12 cellular contexts compared by ENCODE assay signal in genomic region chr3:170277833-170278586, GRCh38. TPM values are rescaled to one million over a fixed set of nuclear protein-coding genes. Genes with fewer than 3 reads are reported as not detected.
DNase-seq lines count a peak whose midpoint lies in the region; ATAC-seq and TF ChIP-seq lines count a peak whose summit lies in the region.
"Had no signal": no experiment of that assay in that cellular context is flagged by ENCODE, and none has a peak within 500 bp of the region (broad histone marks: within the 10 kb centered on the region; RNA-seq: fewer than 3 reads in every experiment).

No MANE protein-coding gene starts in this region.

- H3K27me3 Mint-ChIP-seq in activated naive CD4-positive, alpha-beta T cell treated with anti-CD3 and anti-CD28 coated beads for 36 hours (ENCODE audit: low read depth): no peaks in the 10 kb centered on the region
- H3K27me3 Mint-ChIP-seq in T-helper 2 cell treated with Interferon-gamma antibody and Interleukin-4, amounts not matched to agents 5 μg/mL and 100 μg/mL, for 36 hours (ENCODE audit: low read depth): no peaks in the 10 kb centered on the region
- no peaks in the 10 kb centered on the region for H3K27me3 Mint-ChIP-seq in stimulated activated naive CD8-positive, alpha-beta T cell treated with anti-CD3 and anti-CD28 coated beads, Interleukin-15, amount 100 ng/mL, for 72 hours

- CTCF ChIA-PET in activated naive CD4-positive, alpha-beta T cell treated with anti-CD3 and anti-CD28 coated beads for 36 hours (lab: Charles Lee): interaction anchor here (0.7 kb wide), 1 partner anchor 9 kb away, joined by 6 read pairs; no protein-coding TSS in a partner anchor

- H3K27me3 ChIP-seq in testis: no peaks in the 10 kb centered on the region

- peaks cover 23% of the 10 kb centered on the region for H3K36me3 Mint-ChIP-seq in activated naive CD4-positive, alpha-beta T cell treated with anti-CD3 and anti-CD28 coated beads for 36 hours (ENCODE audit: low read depth)
- peaks cover 26% of the 10 kb centered on the region for H3K36me3 Mint-ChIP-seq in T-helper 2 cell treated with Interferon-gamma antibody and Interleukin-4, amounts not matched to agents 5 μg/mL and 100 μg/mL, for 36 hours (ENCODE audit: low read depth)

- 83 to 86% methylated on average over 5 of the region's 5 CpGs for WGBS in testis, 2 donors

- no peak overlapping the region for H3K4me3 ChIP-seq in testis

- peak overlapping the region; percentile 62 for H3K4me3 Mint-ChIP-seq in activated naive CD4-positive, alpha-beta T cell treated with anti-CD3 and anti-CD28 coated beads for 36 hours
- H3K4me3 Mint-ChIP-seq in T-helper 2 cell treated with Interferon-gamma antibody and Interleukin-4, amounts not matched to agents 5 μg/mL and 100 μg/mL, for 36 hours: peak overlapping the region; percentile 81
- peak overlapping the region; percentile 57 to 68 for H3K4me3 Mint-ChIP-seq in stimulated activated naive CD8-positive, alpha-beta T cell treated with anti-CD3 and anti-CD28 coated beads, Interleukin-15, amount 100 ng/mL, for 72 hours

- no peaks in the 10 kb centered on the region for H3K4me1 ChIP-seq in testis

- peaks cover 19% of the 10 kb centered on the region for H3K4me1 Mint-ChIP-seq in activated naive CD4-positive, alpha-beta T cell treated with anti-CD3 and anti-CD28 coated beads for 36 hours (ENCODE audit: low read depth)
- H3K4me1 Mint-ChIP-seq in T-helper 2 cell treated with Interferon-gamma antibody and Interleukin-4, amounts not matched to agents 5 μg/mL and 100 μg/mL, for 36 hours (ENCODE audit: low read depth): peaks cover 26% of the 10 kb centered on the region
- H3K4me1 Mint-ChIP-seq in stimulated activated naive CD8-positive, alpha-beta T cell treated with anti-CD3 and anti-CD28 coated beads, Interleukin-15, amount 100 ng/mL, for 72 hours: peaks cover 21% of the 10 kb centered on the region

- H3K9me3 ChIP-seq in testis: no peaks in the 10 kb centered on the region

- H3K27ac ChIP-seq in testis: no peak overlapping the region
- H3K27ac ChIP-seq: HL-60 had no signal

- intact Hi-C loops in activated naive CD4-positive, alpha-beta T cell treated with anti-CD3 and anti-CD28 coated beads for 36 hours (cut with micrococcal nuclease): loop anchor here (2.0 to 5.0 kb wide), 2 partner anchors 79 to 91 kb away; partner anchors contain the start of gene SKIL
- intact Hi-C loops in testis (cut with DNase I; ENCODE audit: low total_unique reads): no loop called here

- DNase-seq in activated naive CD4-positive, alpha-beta T cell treated with anti-CD3 and anti-CD28 coated beads for 36 hours: no peak
- no peak for DNase-seq in activated naive CD4-positive, alpha-beta T cell treated with Interleukin-2 at 50 U/mL for 16 hours
- DNase-seq in T-helper 2 cell treated with Interferon-gamma antibody and Interleukin-4, amounts not matched to agents 5 μg/mL and 100 μg/mL, for 36 hours (ENCODE audit: low spot score): no peak
- DNase-seq in fibroblast of peridontal ligament (ENCODE audit: extremely low read depth) (peak; percentile 28), testis (no peak), HPDE6-E6E7 (ENCODE audit: extremely low spot score) (no peak), mucosa of gallbladder (ENCODE audit: low spot score) (no peak)
- no peak for DNase-seq in stimulated activated naive CD8-positive, alpha-beta T cell treated with anti-CD3 and anti-CD28 coated beads, Interleukin-15, amount 100 ng/mL, for 72 hours
- DNase-seq: activated CD4-positive, alpha-beta T cell treated with anti-CD3 and anti-CD28 coated beads, Interleukin-2, amount 50 U/mL, for 1 hour; SHP77 treated with DMSO at 0.1 percent for 48 hours; stimulated activated naive CD4-positive, alpha-beta T cell treated with Interleukin-2 at 50 U/mL for 16 hours had no signal

- ATAC-seq in stimulated activated naive CD8-positive, alpha-beta T cell treated with anti-CD3 and anti-CD28 coated beads, Interleukin-15, amount 100 ng/mL, for 72 hours: no peak

- no peak for TF ChIP-seq CTCF in testis (IDR thresholded peaks at IDR 0.05)

- H3K27ac Mint-ChIP-seq in activated naive CD4-positive, alpha-beta T cell treated with anti-CD3 and anti-CD28 coated beads for 36 hours: peak overlapping the region; percentile 35
- peak overlapping the region; percentile 91 for H3K27ac Mint-ChIP-seq in T-helper 2 cell treated with Interferon-gamma antibody and Interleukin-4, amounts not matched to agents 5 μg/mL and 100 μg/mL, for 36 hours
- peak overlapping the region; percentile 65 to 70 for H3K27ac Mint-ChIP-seq in stimulated activated naive CD8-positive, alpha-beta T cell treated with anti-CD3 and anti-CD28 coated beads, Interleukin-15, amount 100 ng/mL, for 72 hours

- no peaks in the 10 kb centered on the region for H3K9me3 Mint-ChIP-seq in activated naive CD4-positive, alpha-beta T cell treated with anti-CD3 and anti-CD28 coated beads for 36 hours
- H3K9me3 Mint-ChIP-seq in T-helper 2 cell treated with Interferon-gamma antibody and Interleukin-4, amounts not matched to agents 5 μg/mL and 100 μg/mL, for 36 hours: no peaks in the 10 kb centered on the region
- no peaks in the 10 kb centered on the region for H3K9me3 Mint-ChIP-seq in stimulated activated naive CD8-positive, alpha-beta T cell treated with anti-CD3 and anti-CD28 coated beads, Interleukin-15, amount 100 ng/mL, for 72 hours

- no peaks in the 10 kb centered on the region for H3K36me3 ChIP-seq in testis (ENCODE audit: low read depth, missing control alignments)

- no peak for TF ChIP-seq POLR2A in testis (IDR thresholded peaks at IDR 0.05)

RNA-seq across cellular contexts. Expression of gene PRKCI, which starts 55.8 kb away (rescaled TPM):
- 10 to 100 TPM; 20.8 to 23.0 TPM for total RNA-seq in activated naive CD4-positive, alpha-beta T cell treated with anti-CD3 and anti-CD28 coated beads for 36 hours
- total RNA-seq in testis (100 to 1,000 TPM in 1 of 2 donors, 10 to 100 TPM in 1; 96.5 to 100 TPM), mucosa of gallbladder (25.2 TPM)
- 25.6 TPM for polyA plus RNA-seq in testis (ENCODE audit: insufficient read depth, low read depth, low replicate concordance)

Comparison
In these comparisons a context has a peak if more than half of its experiments do, and no peak if none do; other contexts are left out.
1. H3K27ac Mint-ChIP-seq: peak in every context shown above with its lines; median percentile 91 in T-helper 2 cell treated with Interferon-gamma antibody and Interleukin-4, amounts not matched to agents 5 μg/mL and 100 μg/mL, for 36 hours; 68 in stimulated activated naive CD8-positive, alpha-beta T cell treated with anti-CD3 and anti-CD28 coated beads, Interleukin-15, amount 100 ng/mL, for 72 hours; 35 in activated naive CD4-positive, alpha-beta T cell treated with anti-CD3 and anti-CD28 coated beads for 36 hours.